In genomic region chr19:29714953-29715694, GRCh38 we compare ENCODE assay signal across 8 cellular contexts. TPM values are rescaled to one million over a fixed set of nuclear protein-coding genes. Genes with fewer than 3 reads are reported as not detected.
DNase-seq lines count a peak whose midpoint lies in the region; ATAC-seq and TF ChIP-seq lines count a peak whose summit lies in the region.

Gene C19orf12 (minus strand): TSS chr19:29715261. CDS start chr19:29708413, 6,848 bp downstream.

- peak; percentile 83 for DNase-seq in NCI-H748 (lab: John Stamatoyannopoulos, UW; ENCODE audit: unreplicated experiment)
- DNase-seq in NCI-H748 treated with DMSO at 0.1 percent for 48 hours (lab: John Stamatoyannopoulos, UW), result no peak
- peak; percentile 46 for DNase-seq in NCI-H1694 treated with DMSO at 0.1 percent for 48 hours (lab: John Stamatoyannopoulos, UW)
- DNase-seq in activated CD4-positive, alpha-beta T cell treated with anti-CD3 and anti-CD28 coated beads for 36 hours, result peak; percentile 82
- DNase-seq in dermis blood vessel endothelial cell, result peak; percentile 44
- DNase-seq in stimulated activated CD4-positive, alpha-beta T cell treated with anti-CD3 and anti-CD28 coated beads, Interleukin-4, amount 100 ng/mL, for 1 hour, result peak; percentile 70

- CTCF ChIA-PET in activated CD4-positive, alpha-beta T cell treated with anti-CD3 and anti-CD28 coated beads for 36 hours (lab: Charles Lee), result interaction anchor here (0.7 to 7.3 kb wide), 12 partner anchors 11 to 111 kb away, joined by 3 to 130 read pairs (median 18); partner anchors contain the start of genes PLEKHF1 and POP4

- H3K4me3 Mint-ChIP-seq in activated CD4-positive, alpha-beta T cell treated with anti-CD3 and anti-CD28 coated beads for 36 hours, result peak within 1 kb of the TSS; percentile 92

- no peaks in the 10 kb centered on the region for H3K27me3 ChIP-seq in liver (ENCODE audit: control insufficient read depth in 4 of 4, insufficient read depth in 4 of 4, low read length in 3 of 4)

- H3K4me1 ChIP-seq in liver (ENCODE audit: control insufficient read depth in 4 of 4, insufficient read depth in 4 of 4, low read length in 3 of 4), result peaks cover 16 to 55% (median 47%) of the 10 kb centered on the region in 4 donors

- H3K36me3 Mint-ChIP-seq in activated CD4-positive, alpha-beta T cell treated with anti-CD3 and anti-CD28 coated beads for 36 hours (ENCODE audit: low read depth), result peaks cover 19% of the 10 kb centered on the region

- no peak for TF ChIP-seq CTCF in liver (IDR thresholded peaks at IDR 0.05; ENCODE audit: low read depth, low read length, missing input control)

- H3K9ac ChIP-seq in liver (ENCODE audit: low read depth in 1 of 2, low read length in 2 of 2), result peak within 1 kb of the TSS; percentile 70 to 82

- H3K27me3 Mint-ChIP-seq in activated CD4-positive, alpha-beta T cell treated with anti-CD3 and anti-CD28 coated beads for 36 hours, result no peaks in the 10 kb centered on the region

- POLR2A ChIA-PET in activated CD4-positive, alpha-beta T cell treated with anti-CD3 and anti-CD28 coated beads for 36 hours (lab: Charles Lee), result interaction anchor here (0.6 to 2.0 kb wide), 2 partner anchors 36 to 50 kb away, joined by 3 to 4 read pairs; partner anchors contain the start of gene PLEKHF1

- peak within 1 kb of the TSS; percentile 99 for H3K27ac Mint-ChIP-seq in activated CD4-positive, alpha-beta T cell treated with anti-CD3 and anti-CD28 coated beads for 36 hours

- H3K4me1 Mint-ChIP-seq in activated CD4-positive, alpha-beta T cell treated with anti-CD3 and anti-CD28 coated beads for 36 hours, result peaks cover 52% of the 10 kb centered on the region

- peak; percentile 73 for ATAC-seq in HG02763 (IDR thresholded peaks at IDR 0.05; ENCODE audit: unreplicated experiment)
- peak; percentile 56 for ATAC-seq in activated CD4-positive, alpha-beta T cell treated with anti-CD3 and anti-CD28 coated beads for 36 hours

- peak within 1 kb of the TSS; percentile 60 to 97 (median 78) for H3K4me3 ChIP-seq in liver (ENCODE audit: low read depth in 1 of 3, low read length in 3 of 3)

- no peaks in the 10 kb centered on the region for H3K36me3 ChIP-seq in liver (ENCODE audit: control insufficient read depth in 4 of 4, insufficient read depth in 3 of 4, low read depth in 1 of 4, low read length in 3 of 4)

- H3K9me3 ChIP-seq in liver (ENCODE audit: control insufficient read depth in 4 of 4, low read length in 3 of 4), result no peaks in the 10 kb centered on the region

- under 1% methylated on average over 72 of the region's 72 CpGs for WGBS in liver

- intact Hi-C loops in activated CD4-positive, alpha-beta T cell treated with anti-CD3 and anti-CD28 coated beads for 36 hours (cut with DNase I, micrococcal nuclease), result loop anchor here (1.0 to 2.0 kb wide), 8 partner anchors 10 to 502 kb away; partner anchors contain the start of genes CCNE1 (in 1 of the 2), PLEKHF1 (in 1 of the 2), POP4 (in 1 of the 2) and UQCRFS1 (in 1 of the 2)

- TF ChIP-seq RAD21 in liver (IDR thresholded peaks at IDR 0.05), result no peak

- H3K27ac ChIP-seq in liver (ENCODE audit: low read depth in 1 of 2, low read length in 2 of 2), result peak within 1 kb of the TSS; percentile 98 to 99

- H3K9me3 Mint-ChIP-seq in activated CD4-positive, alpha-beta T cell treated with anti-CD3 and anti-CD28 coated beads for 36 hours (ENCODE audit: low read depth), result no peaks in the 10 kb centered on the region

TF ChIP-seq in liver, 16 proteins besides CTCF, POLR2A, EP300 and RAD21:
- TF ChIP-seq REST (IDR thresholded peaks at IDR 0.05) (no peak), YY1 (IDR thresholded peaks at IDR 0.05) (no peak), MAX (IDR thresholded peaks at IDR 0.05) (no peak), GABPA (IDR thresholded peaks at IDR 0.05 in 1 of 2, conservative IDR thresholded peaks at IDR 0.05 in 1 of 2) (no peak)
TF ChIP-seq in liver: peak in this region for 0.

RNA-seq across cellular contexts. Expression of gene C19orf12, which starts in this region (rescaled TPM):
- total RNA-seq in activated CD4-positive, alpha-beta T cell treated with anti-CD3 and anti-CD28 coated beads for 36 hours, result 10 to 100 TPM; 26.7 to 35.7 TPM
- total RNA-seq in dermis blood vessel endothelial cell, result 25.7 and 29.8 TPM in 2 replicates
- total RNA-seq in liver, result 10 to 100 TPM; 21.2 to 82.8 TPM
- 10 to 100 TPM; 37.6 to 42.6 TPM for polyA plus RNA-seq in liver
